In the genomic region with DNA sequence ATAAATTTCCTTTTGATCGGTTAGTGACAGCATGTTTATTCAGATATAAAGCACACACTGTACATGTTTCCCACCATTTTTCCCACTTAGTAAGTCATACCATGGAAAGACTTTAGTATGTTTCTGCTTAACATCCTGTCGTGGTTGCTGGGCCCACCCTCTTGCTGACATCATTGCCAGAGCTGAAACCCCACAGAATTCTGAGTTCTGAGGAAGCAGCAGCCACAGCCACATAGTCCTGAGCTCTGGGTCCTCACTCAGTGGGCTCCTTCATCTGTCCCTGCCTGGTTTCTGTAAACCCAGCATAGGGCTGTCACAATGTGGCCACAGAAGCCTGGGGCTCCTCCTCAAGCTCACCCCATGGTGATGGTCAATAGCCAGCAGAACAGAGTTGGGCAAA, we compare ENCODE assay signal across 15 cellular contexts.
DNase-seq lines count a peak whose midpoint lies in the region; ATAC-seq and TF ChIP-seq lines count a peak whose summit lies in the region.
"Had no signal": no experiment of that assay in that cellular context is flagged by ENCODE, and none has a peak within 500 bp of the region (broad histone marks: within the 10 kb centered on the region; RNA-seq: fewer than 3 reads in every experiment).

No MANE protein-coding gene starts in this region.

- peak overlapping the region; percentile 31 for H3K27ac ChIP-seq in KOPT-K1 (ENCODE audit: low read depth, low read length, poor library complexity, severe bottlenecking)

- peak; percentile 53 for TF ChIP-seq POLR2A in GM19193 (IDR thresholded peaks at IDR 0.05; ENCODE audit: extremely low read depth, insufficient read depth, insufficient read length)

- DNase-seq in activated CD4-positive, alpha-beta T cell treated with anti-CD3 and anti-CD28 coated beads for 36 hours: peak; percentile 44
- no peak for DNase-seq in activated CD4-positive, alpha-beta T cell treated with anti-CD3 and anti-CD28 coated beads, Interleukin-2, amount 50 U/mL, for 4 hours
- DNase-seq in fibroblast of the aortic adventitia (ENCODE audit: low read depth) (peak; percentile 40), T-cell (no peak), NCI-H524 treated with DMSO at 0.1 percent for 48 hours (lab: John Stamatoyannopoulos, UW) (no peak), dedifferentiated amniotic fluid mesenchymal stem cell (ENCODE audit: extremely low spot score) (no peak)
- DNase-seq: ACHN; activated CD8-positive, alpha-beta memory T cell treated with anti-CD3 and anti-CD28 coated beads, Interleukin-2, amount 50 U/mL, for 48 hours; DMS53; NCI-H1930; occipital lobe; small intestine; T-helper 1 cell had no signal

- H3K4me3 Mint-ChIP-seq in activated CD4-positive, alpha-beta T cell treated with anti-CD3 and anti-CD28 coated beads for 36 hours: no peak overlapping the region
- no peak overlapping the region for H3K4me3 Mint-ChIP-seq in T-cell

- H3K4me1 Mint-ChIP-seq in activated CD4-positive, alpha-beta T cell treated with anti-CD3 and anti-CD28 coated beads for 36 hours: peaks cover 17% of the 10 kb centered on the region
- H3K4me1 Mint-ChIP-seq in T-cell: no peaks in the 10 kb centered on the region

- no peaks in the 10 kb centered on the region for H3K36me3 ChIP-seq in KOPT-K1 (ENCODE audit: insufficient read depth, low read length)

- H3K27me3 Mint-ChIP-seq in activated CD4-positive, alpha-beta T cell treated with anti-CD3 and anti-CD28 coated beads for 36 hours: peaks cover 12% of the 10 kb centered on the region
- peaks cover 4 to 6% of the 10 kb centered on the region in 2 donors for H3K27me3 Mint-ChIP-seq in T-cell

- ATAC-seq in activated CD4-positive, alpha-beta T cell treated with anti-CD3 and anti-CD28 coated beads for 36 hours: peak; percentile 70
- no peak for ATAC-seq in T-cell (replicated peaks in 1 of 4)

- no peaks in the 10 kb centered on the region for H3K9me3 ChIP-seq in KOPT-K1 (ENCODE audit: insufficient read depth, low read length, poor library complexity, severe bottlenecking)

- H3K27ac Mint-ChIP-seq in activated CD4-positive, alpha-beta T cell treated with anti-CD3 and anti-CD28 coated beads for 36 hours: no peak overlapping the region
- H3K27ac Mint-ChIP-seq in T-cell: no peak overlapping the region

- POLR2A ChIA-PET in activated CD4-positive, alpha-beta T cell treated with anti-CD3 and anti-CD28 coated beads for 36 hours (lab: Charles Lee): no interaction called here
- POLR2A ChIA-PET in T-cell (lab: Charles Lee): no interaction called here

- CTCF ChIA-PET in activated CD4-positive, alpha-beta T cell treated with anti-CD3 and anti-CD28 coated beads for 36 hours (lab: Charles Lee): interaction anchor here (1.0 kb wide), 1 partner anchor 13 kb away, joined by 3 read pairs; no protein-coding TSS in a partner anchor
- CTCF ChIA-PET in T-cell (lab: Charles Lee): no interaction called here

- TF ChIP-seq CTCF in fibroblast of the aortic adventitia (IDR thresholded peaks at IDR 0.05; ENCODE audit: insufficient read depth, low read length): no peak

- no peaks in the 10 kb centered on the region for H3K36me3 Mint-ChIP-seq in activated CD4-positive, alpha-beta T cell treated with anti-CD3 and anti-CD28 coated beads for 36 hours (ENCODE audit: low read depth)
- no peaks in the 10 kb centered on the region for H3K36me3 Mint-ChIP-seq in T-cell

- no peaks in the 10 kb centered on the region for H3K9me3 Mint-ChIP-seq in activated CD4-positive, alpha-beta T cell treated with anti-CD3 and anti-CD28 coated beads for 36 hours (ENCODE audit: low read depth)
- H3K9me3 Mint-ChIP-seq in T-cell: no peaks in the 10 kb centered on the region

- no peak overlapping the region for H3K4me3 ChIP-seq in fibroblast of the aortic adventitia (ENCODE audit: low read depth, low read length)

- intact Hi-C loops in activated CD4-positive, alpha-beta T cell treated with anti-CD3 and anti-CD28 coated beads for 36 hours (cut with DNase I, micrococcal nuclease): no loop called here

Comparison
In these comparisons a context has a peak if more than half of its experiments do, and no peak if none do; other contexts are left out.
1. DNase-seq: peak in activated CD4-positive, alpha-beta T cell treated with anti-CD3 and anti-CD28 coated beads for 36 hours (single experiment) and fibroblast of the aortic adventitia (single experiment); none in activated CD4-positive, alpha-beta T cell treated with anti-CD3 and anti-CD28 coated beads, Interleukin-2, amount 50 U/mL, for 4 hours (0 of 2), T-cell (0 of 34), NCI-H524 treated with DMSO at 0.1 percent for 48 hours (single experiment) and dedifferentiated amniotic fluid mesenchymal stem cell (single experiment).